8 cellular contexts compared by ENCODE assay signal in the genomic region with DNA sequence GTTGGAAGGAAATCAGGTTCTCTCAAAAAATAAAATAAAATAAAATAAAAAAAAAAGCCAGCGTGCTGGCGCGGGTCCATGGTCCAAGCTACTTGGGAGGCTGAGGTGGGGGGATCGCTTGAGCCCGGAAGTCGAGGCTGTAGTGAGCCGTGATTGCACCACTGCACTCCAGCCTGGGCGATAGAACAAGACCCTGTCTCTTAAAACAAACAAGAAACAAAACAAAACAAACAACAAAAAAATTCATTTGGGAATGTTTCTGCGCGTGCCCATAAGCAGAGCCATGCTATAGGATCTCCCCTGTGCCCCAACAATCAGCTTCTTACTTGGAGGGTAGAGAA. TPM values are rescaled to one million over a fixed set of nuclear protein-coding genes. Genes with fewer than 3 reads are reported as not detected.
DNase-seq lines count a peak whose midpoint lies in the region; ATAC-seq and TF ChIP-seq lines count a peak whose summit lies in the region.

No MANE protein-coding gene starts in this region.

- no peak overlapping the region for H3K27ac Mint-ChIP-seq in activated naive CD4-positive, alpha-beta T cell treated with anti-CD3 and anti-CD28 coated beads for 36 hours
- no peak overlapping the region for H3K27ac Mint-ChIP-seq in activated naive CD4-positive, alpha-beta T cell treated with anti-CD3 and anti-CD28 coated beads, Interleukin-2, amount 50 U/mL, for 72 hours
- H3K27ac Mint-ChIP-seq in memory B cell, result no peak overlapping the region

- H3K27me3 Mint-ChIP-seq in activated naive CD4-positive, alpha-beta T cell treated with anti-CD3 and anti-CD28 coated beads for 36 hours (ENCODE audit: low read depth), result peaks cover 34% of the 10 kb centered on the region
- peaks cover 11% of the 10 kb centered on the region for H3K27me3 Mint-ChIP-seq in memory B cell

- peak overlapping the region; percentile 75 for H3K4me3 Mint-ChIP-seq in activated naive CD4-positive, alpha-beta T cell treated with anti-CD3 and anti-CD28 coated beads for 36 hours
- peak overlapping the region; percentile 90 for H3K4me3 Mint-ChIP-seq in memory B cell

- no peak for TF ChIP-seq POLR2A in upper lobe of left lung (IDR thresholded peaks at IDR 0.05)

- peaks cover 0 to 23% (median 13%) of the 10 kb centered on the region in 4 donors for H3K27me3 ChIP-seq in upper lobe of left lung

- H3K36me3 ChIP-seq in upper lobe of left lung, result no peaks in the 10 kb centered on the region

- in situ Hi-C loops in astrocyte of the spinal cord (cut with HindIII; ENCODE audit: low sequenced_read_pairs), result no loop called here

- H3K9me3 Mint-ChIP-seq in activated naive CD4-positive, alpha-beta T cell treated with anti-CD3 and anti-CD28 coated beads for 36 hours, result no peaks in the 10 kb centered on the region
- no peaks in the 10 kb centered on the region for H3K9me3 Mint-ChIP-seq in activated naive CD4-positive, alpha-beta T cell treated with anti-CD3 and anti-CD28 coated beads, Interleukin-2, amount 50 U/mL, for 72 hours
- H3K9me3 Mint-ChIP-seq in memory B cell, result no peaks in the 10 kb centered on the region

- peaks cover 17% of the 10 kb centered on the region for H3K4me1 Mint-ChIP-seq in activated naive CD4-positive, alpha-beta T cell treated with anti-CD3 and anti-CD28 coated beads for 36 hours (ENCODE audit: low read depth)
- peaks cover 14% of the 10 kb centered on the region for H3K4me1 Mint-ChIP-seq in memory B cell

- ATAC-seq in activated naive CD4-positive, alpha-beta T cell treated with anti-CD3 and anti-CD28 coated beads, Interleukin-2, amount 50 U/mL, for 72 hours, result no peak
- ATAC-seq in memory B cell (ENCODE audit: low read depth) (no peak), upper lobe of left lung (ENCODE audit: low FRiP score in 2 of 2) (no peak), HG03095 (IDR thresholded peaks at IDR 0.05; ENCODE audit: unreplicated experiment) (no peak)

- WGBS in upper lobe of left lung, 2 donors, result 38 to 45% methylated on average over 10 of the region's 10 CpGs

- CTCF ChIA-PET in activated naive CD4-positive, alpha-beta T cell treated with anti-CD3 and anti-CD28 coated beads for 36 hours (lab: Charles Lee), result interaction anchor here (0.5 to 2.3 kb wide), 6 partner anchors 9 to 1372 kb away, joined by 3 to 8 read pairs (median 4); no protein-coding TSS in a partner anchor

- intact Hi-C loops in activated naive CD4-positive, alpha-beta T cell treated with anti-CD3 and anti-CD28 coated beads for 36 hours (cut with micrococcal nuclease), result loop anchor here (10.0 kb wide), 1 partner anchor 412 kb away; no protein-coding TSS in a partner anchor

- TF ChIP-seq CTCF in astrocyte of the spinal cord (IDR thresholded peaks at IDR 0.05; ENCODE audit: low read depth, low read length) (no peak), upper lobe of left lung (IDR thresholded peaks at IDR 0.05) (no peak)

- no peak for TF ChIP-seq EP300 in upper lobe of left lung (IDR thresholded peaks at IDR 0.05)

- no peak overlapping the region for H3K27ac ChIP-seq in upper lobe of left lung

- peaks cover 22 to 29% (median 24%) of the 10 kb centered on the region in 4 donors for H3K4me1 ChIP-seq in upper lobe of left lung

- no peaks in the 10 kb centered on the region for H3K36me3 Mint-ChIP-seq in activated naive CD4-positive, alpha-beta T cell treated with anti-CD3 and anti-CD28 coated beads for 36 hours (ENCODE audit: low read depth)
- no peaks in the 10 kb centered on the region for H3K36me3 Mint-ChIP-seq in activated naive CD4-positive, alpha-beta T cell treated with anti-CD3 and anti-CD28 coated beads, Interleukin-2, amount 50 U/mL, for 72 hours
- no peaks in the 10 kb centered on the region for H3K36me3 Mint-ChIP-seq in memory B cell

- H3K9me3 ChIP-seq in upper lobe of left lung, result no peaks in the 10 kb centered on the region

- no peak for DNase-seq in activated naive CD4-positive, alpha-beta T cell treated with anti-CD3 and anti-CD28 coated beads for 36 hours
- DNase-seq in activated naive CD4-positive, alpha-beta T cell treated with anti-CD3 and anti-CD28 coated beads, Interleukin-2, amount 50 U/mL, for 72 hours (ENCODE audit: low spot score in 2 of 2), result no peak
- DNase-seq in astrocyte of the spinal cord (ENCODE audit: low read depth, low spot score), result no peak
- DNase-seq in memory B cell (ENCODE audit: low spot score in 2 of 2), result no peak
- no peak for DNase-seq in upper lobe of left lung
- no peak for DNase-seq in NOMO-1 treated with dmso at 0.1 percent for 144 hours (lab: John Stamatoyannopoulos, UW; ENCODE audit: unreplicated experiment)
- no peak for DNase-seq in SKM-1 treated with dmso at 0.1 percent for 144 hours (lab: John Stamatoyannopoulos, UW; ENCODE audit: unreplicated experiment)

- H3K4me3 ChIP-seq in astrocyte of the spinal cord (ENCODE audit: low read depth, low read length), result peak overlapping the region; percentile 41
- H3K4me3 ChIP-seq in upper lobe of left lung, result peak overlapping the region in 3 of 4 donors; percentile 30 to 48 (median 48)

RNA-seq across cellular contexts. Expression of a gene that starts 16.4 kb away (rescaled TPM):
- total RNA-seq in activated naive CD4-positive, alpha-beta T cell treated with anti-CD3 and anti-CD28 coated beads for 36 hours, result 1 to 10 TPM; 1.3 to 1.4 TPM
- 1 to 10 TPM in 1 of 2 donors, under 1 TPM in 1; 0.31 to 1.7 TPM for total RNA-seq in activated naive CD4-positive, alpha-beta T cell treated with anti-CD3 and anti-CD28 coated beads, Interleukin-2, amount 50 U/mL, for 72 hours
- total RNA-seq in upper lobe of left lung, result 1 to 10 TPM; 4.1 to 5.6 (median 4.7) TPM

RNA-seq across cellular contexts. Expression of a gene that starts 54.6 kb away (rescaled TPM):
- total RNA-seq in activated naive CD4-positive, alpha-beta T cell treated with anti-CD3 and anti-CD28 coated beads for 36 hours, result 1 to 10 TPM in 1 of 2 experiments, under 1 TPM in 1; 0.94 to 1.7 TPM
- 1 to 10 TPM; 1.3 to 2.8 TPM for total RNA-seq in activated naive CD4-positive, alpha-beta T cell treated with anti-CD3 and anti-CD28 coated beads, Interleukin-2, amount 50 U/mL, for 72 hours
- total RNA-seq in upper lobe of left lung, result 10 to 100 TPM in 1 of 6 donors, 1 to 10 TPM in 5; 1.4 to 13.3 (median 5.2) TPM
